ENCODE assay signal across 15 cellular contexts in the genomic region with DNA sequence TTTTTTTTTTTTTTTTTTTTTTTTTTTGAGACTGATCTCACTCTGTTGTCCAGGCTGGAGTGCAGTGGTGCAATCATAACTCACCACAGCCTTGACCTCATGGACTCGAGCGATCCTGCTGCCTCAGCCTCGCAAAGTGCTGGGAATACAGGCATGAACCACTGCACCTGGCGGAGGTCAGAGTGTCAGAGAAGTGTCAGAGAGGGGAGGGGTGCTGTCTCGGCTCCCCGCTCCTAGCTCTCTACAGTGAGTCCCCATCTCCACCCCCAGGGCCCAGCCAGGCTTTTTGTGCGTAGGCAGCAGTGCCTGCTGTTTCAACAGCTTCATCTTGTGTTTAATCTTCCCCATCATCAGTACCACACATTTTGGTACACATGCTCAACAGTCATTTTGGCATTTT. TPM values are rescaled to one million over a fixed set of nuclear protein-coding genes. Genes with fewer than 3 reads are reported as not detected.
A peak's percentile ranks its signal among the peaks of the same experiment; 100 is the strongest.
DNase-seq lines count a peak whose midpoint lies in the region; ATAC-seq, FAIRE-seq and TF ChIP-seq lines count a peak whose summit lies in the region.
"Had no signal": no experiment of that assay in that cellular context is flagged by ENCODE, and none has a peak within 500 bp of the region (broad histone marks: within the 10 kb centered on the region; RNA-seq: fewer than 3 reads in every experiment).

No MANE protein-coding gene starts in this region.

- H2BK12ac ChIP-seq in H1 (ENCODE audit: low read depth, low read length), result peak overlapping the region; percentile 94

- ATAC-seq in heart left ventricle, result no peak

- H3K14ac ChIP-seq in H1 (ENCODE audit: insufficient read length), result no peak overlapping the region

- H2BK120ac ChIP-seq in H1 (replicated peaks; ENCODE audit: low read depth, low read length), result no peak overlapping the region

- no peak for DNase-seq in H1 (ENCODE audit: low read depth in 1 of 2, low spot score in 2 of 2)
- DNase-seq in posterior cingulate gyrus, result peak in 6 of 10 donors; percentile 49 to 94 (median 70)
- no peak for DNase-seq in heart left ventricle
- DNase-seq in NCI-H1694 (lab: John Stamatoyannopoulos, UW), result no peak
- DNase-seq in NCI-H1048 (lab: John Stamatoyannopoulos, UW), result no peak
- no peak for DNase-seq in NCI-H2171 (lab: John Stamatoyannopoulos, UW)
- DNase-seq: CD8-positive, alpha-beta memory T cell; GF-D8; H9; NCI-H1105; NCI-H187; NCI-H446 had no signal

- H2AFZ ChIP-seq in OCI-LY3 (ENCODE audit: low read depth, low read length) (no peak overlapping the region), H1 (ENCODE audit: low read length) (no peak overlapping the region)

- TF ChIP-seq RAD21 in H1 (IDR thresholded peaks at IDR 0.05 in 1 of 2, conservative IDR thresholded peaks at IDR 0.05 in 1 of 2; ENCODE audit: low read depth in 2 of 2, low read length in 2 of 2), result no peak

- WGBS in H1 (ENCODE audit: extremely low coverage in 1 of 2, insufficient coverage in 1 of 2, insufficient read length in 1 of 2, insufficient replicate concordance in 2 of 2, low coverage in 1 of 2, low lambda C conversion rate in 2 of 2, missing lambda C conversion rate in 1 of 2), 2 experiments, result 99% methylated on average over 7 of the region's 7 CpGs; no CpG with 5 or more reads in 1 of the 2 experiments
- WGBS in heart left ventricle, 4 donors, result 66 to 93% (median 91%) methylated on average over 4 to 7 of the region's 7 CpGs

- H4K91ac ChIP-seq in H1 (replicated peaks; ENCODE audit: insufficient read length, low read length), result peak overlapping the region; percentile 61

- no peak overlapping the region for H3K23ac ChIP-seq in H1 (ENCODE audit: insufficient read length)

- H3K4me1 ChIP-seq in OCI-LY3 (ENCODE audit: low read length) (peaks cover 25% of the 10 kb centered on the region), H1 (replicated peaks in 1 of 4; ENCODE audit: control insufficient read depth in 3 of 4, insufficient read depth in 4 of 4, low read length in 3 of 4) (peaks cover 14 to 24% (median 17%) of the 10 kb centered on the region in 4 experiments), heart left ventricle (peaks cover 0 to 38% (median 5%) of the 10 kb centered on the region in 12 donors)

- H2BK5ac ChIP-seq in H1 (ENCODE audit: low read depth, low read length), result peak overlapping the region; percentile 35; the same call in 1 of the 2 replicates

- H3K27ac ChIP-seq in C4-2B (peak overlapping the region; percentile 95), OCI-LY3 (ENCODE audit: low read length) (0 out of 2 replicates have a peak overlapping the region, but pooled peaks have one; percentile 24), H1 (ENCODE audit: low read depth, low read length) (no peak overlapping the region), heart left ventricle (peak overlapping the region in 1 of 12 donors; percentile 71)

- CTCF ChIA-PET in H1 (lab: Charles Lee; ENCODE audit: partially characterized antibody), result interaction anchor here (0.6 to 6.2 kb wide), 2 partner anchors 7 to 32 kb away, joined by 4 to 48 read pairs; no protein-coding TSS in a partner anchor

- H4K20me1 ChIP-seq in OCI-LY3 (ENCODE audit: insufficient read depth, low read length) (no peaks in the 10 kb centered on the region), H1 (replicated peaks in 1 of 2; ENCODE audit: control insufficient read depth in 1 of 2, insufficient read depth in 2 of 2, low read length in 2 of 2) (no peaks in the 10 kb centered on the region)

- TF ChIP-seq POLR2A in H1 (IDR thresholded peaks at IDR 0.05; ENCODE audit: control extremely low read depth in 1 of 2, low read depth in 2 of 2, low read length in 2 of 2) (no peak), heart left ventricle (IDR thresholded peaks at IDR 0.05) (no peak)

- peaks cover 2% of the 10 kb centered on the region for H3K23me2 ChIP-seq in H1 (ENCODE audit: low read depth, low read length)

- no peak overlapping the region for H3K9ac ChIP-seq in OCI-LY3 (ENCODE audit: low read length)
- no peak overlapping the region for H3K9ac ChIP-seq in H1 (replicated peaks in 1 of 4; ENCODE audit: extremely low read depth in 1 of 4, low read depth in 3 of 4, low read length in 3 of 4)

- H3K79me1 ChIP-seq in H1 (ENCODE audit: low read depth, low read length), result no peaks in the 10 kb centered on the region

- H3K4me2 ChIP-seq in OCI-LY3 (ENCODE audit: low read length), result no peak overlapping the region
- no peak overlapping the region for H3K4me2 ChIP-seq in H1 (ENCODE audit: insufficient read depth in 1 of 2, low read depth in 2 of 2, low read length in 2 of 2)

- H3K27me3 ChIP-seq in OCI-LY3 (ENCODE audit: low read depth, low read length) (no peaks in the 10 kb centered on the region), H1 (replicated peaks in 1 of 4; ENCODE audit: control insufficient read depth in 3 of 4, extremely low read depth in 1 of 4, insufficient read depth in 3 of 4, low read length in 3 of 4) (no peaks in the 10 kb centered on the region), heart left ventricle (no peaks in the 10 kb centered on the region)

- H3K4ac ChIP-seq in H1 (replicated peaks; ENCODE audit: insufficient read length, low read depth, low read length), result peak overlapping the region; percentile 7

- no peak for TF ChIP-seq CTCF in C4-2B (conservative IDR thresholded peaks at IDR 0.05)
- no peak for TF ChIP-seq CTCF in OCI-LY3 (IDR thresholded peaks at IDR 0.05; ENCODE audit: low read depth, low read length)
- TF ChIP-seq CTCF in H1 (IDR thresholded peaks at IDR 0.05; ENCODE audit: control extremely low read depth in 1 of 3, insufficient read depth in 1 of 3, low read depth in 1 of 3, low read length in 3 of 3), result no peak
- TF ChIP-seq CTCF in heart left ventricle (IDR thresholded peaks at IDR 0.05), result no peak

- intact Hi-C loops in posterior cingulate gyrus (cut with DNase I), result no loop called here
- intact Hi-C loops in heart left ventricle (cut with DNase I), result no loop called here

- H3K79me2 ChIP-seq in OCI-LY3 (ENCODE audit: low read length) (no peaks in the 10 kb centered on the region), H1 (ENCODE audit: control insufficient read depth in 1 of 2, insufficient read depth in 2 of 2, low read length in 2 of 2) (no peaks in the 10 kb centered on the region)

- H4K5ac ChIP-seq in H1 (ENCODE audit: insufficient read length, low read depth, low read length), result no peak overlapping the region

- H4K8ac ChIP-seq in H1 (ENCODE audit: extremely low read depth, insufficient read depth, low read length), result no peak overlapping the region

- peak overlapping the region; percentile 95 for H2BK20ac ChIP-seq in H1 (ENCODE audit: low read length)

- no peak overlapping the region for H3K56ac ChIP-seq in H1 (replicated peaks; ENCODE audit: insufficient read length, low read depth, low read length)

- H3K4me3 ChIP-seq in OCI-LY3 (ENCODE audit: low read length) (no peak overlapping the region), H1 (ENCODE audit: extremely low read depth in 1 of 4, insufficient read depth in 2 of 4, low read depth in 3 of 4, low read length in 4 of 4) (no peak overlapping the region), heart left ventricle (no peak overlapping the region)

- peak overlapping the region; percentile 92; the same call in 1 of the 2 replicates for H2BK15ac ChIP-seq in H1 (ENCODE audit: low read length)

- FAIRE-seq in H1 (lab: Jason Lieb, UNC), result no peak
- FAIRE-seq: HTR-8/SVneo had no signal

- no peak overlapping the region for H2AK5ac ChIP-seq in H1 (ENCODE audit: low read depth, low read length)

- no peak for TF ChIP-seq EP300 in H1 (IDR thresholded peaks at IDR 0.05; ENCODE audit: borderline replicate concordance in 1 of 2, low read depth in 2 of 2, low read length in 2 of 2)

- H3K9me3 ChIP-seq in OCI-LY3 (ENCODE audit: insufficient read depth, low read length) (no peaks in the 10 kb centered on the region), H1 (ENCODE audit: insufficient read depth in 2 of 2, low read depth in 1 of 2, low read length in 1 of 2) (no peaks in the 10 kb centered on the region), heart left ventricle (no peaks in the 10 kb centered on the region)

- no peak overlapping the region; the same call in none of the 2 replicates for H3K18ac ChIP-seq in H1 (ENCODE audit: extremely low read depth, low read length)

- H3K36me3 ChIP-seq in OCI-LY3 (replicated peaks; ENCODE audit: low read depth, low read length), result no peaks in the 10 kb centered on the region
- H3K36me3 ChIP-seq in H1 (ENCODE audit: control insufficient read depth in 2 of 4, insufficient read depth in 4 of 4, low read length in 3 of 4), result no peaks in the 10 kb centered on the region
- H3K36me3 ChIP-seq in heart left ventricle, result no peaks in the 10 kb centered on the region

- POLR2A ChIA-PET in H1 (lab: Charles Lee; ENCODE audit: partially characterized antibody), result interaction anchor here (1.9 to 4.7 kb wide), 2 partner anchors 11 to 54 kb away, joined by 6 to 13 read pairs; a partner anchor contains a TSS

TF ChIP-seq in H1, 55 proteins besides CTCF, POLR2A, EP300 and RAD21 (continues in another document):
- no peak for TF ChIP-seq CEBPB (IDR thresholded peaks at IDR 0.05; ENCODE audit: low read depth, low read length)

RNA-seq across cellular contexts. Expression of a gene that starts 38.3 kb away (rescaled TPM):
- 36.3 and 37.5 TPM in 2 replicates for total RNA-seq in H1 (2021; fragmentation: NEBNext Ultra II Directional; extraction: Animal tissue kit (Norgen Biotek cat#: 25700))
- 7.1 and 9.1 TPM in 2 replicates for polyA plus RNA-seq in H1 (2011; rRNA removed)
- polyA plus RNA-seq in H1 (2011; cell fraction: cytosol; rRNA removed), result 17.6 TPM
- polyA plus RNA-seq in H1 (2011; cell fraction: nucleus; rRNA removed), result 3.8 TPM
- polyA plus RNA-seq in H1 (2012, experiment 1 of 2), result 25.3 to 33.0 TPM (median 26.8 TPM) in 4 replicates
- 11.2 TPM for polyA plus RNA-seq in H1 (2012, experiment 2 of 2)
- 17.0 TPM for polyA plus RNA-seq in H1 (2013, experiment 1 of 2)
- 19.3 TPM for polyA plus RNA-seq in H1 (2013, experiment 2 of 2)
- polyA minus RNA-seq in H1 (2011; rRNA and poly(A)+ RNA removed), result 20.4 and 39.0 TPM in 2 replicates
- polyA minus RNA-seq in H1 (2011; cell fraction: cytosol; rRNA and poly(A)+ RNA removed), result 10.9 TPM
- polyA minus RNA-seq in H1 (2011; cell fraction: nucleus; rRNA and poly(A)+ RNA removed), result 16.4 TPM
- total RNA-seq in heart left ventricle, result 100 to 1,000 TPM in 2 of 9 donors, 10 to 100 TPM in 7; 36.9 to 113 (median 88.0) TPM
- 10 to 100 TPM; 33.9 to 62.4 TPM for polyA plus RNA-seq in heart left ventricle

RNA-seq across cellular contexts. Expression of a gene that starts 54.2 kb away (rescaled TPM):
- 31.0 and 33.7 TPM in 2 replicates for total RNA-seq in H1 (2021; fragmentation: NEBNext Ultra II Directional; extraction: Animal tissue kit (Norgen Biotek cat#: 25700))
- polyA plus RNA-seq in H1 (2011; rRNA removed) (14.7 and 18.8 TPM in 2 replicates), heart left ventricle (1 to 10 TPM; 2.2 to 8.1 TPM)
- polyA plus RNA-seq in H1 (2011; cell fraction: cytosol; rRNA removed), result 14.9 TPM
- 15.7 TPM for polyA plus RNA-seq in H1 (2011; cell fraction: nucleus; rRNA removed)
- 10.8 to 15.6 TPM (median 13.3 TPM) in 4 replicates for polyA plus RNA-seq in H1 (2012, experiment 1 of 2)
- polyA plus RNA-seq in H1 (2012, experiment 2 of 2), result 1.5 TPM
- 17.5 TPM for polyA plus RNA-seq in H1 (2013, experiment 1 of 2)
- polyA plus RNA-seq in H1 (2013, experiment 2 of 2), result 17.6 TPM
- 40.7 and 50.8 TPM in 2 replicates for polyA minus RNA-seq in H1 (2011; rRNA and poly(A)+ RNA removed)
- polyA minus RNA-seq in H1 (2011; cell fraction: cytosol; rRNA and poly(A)+ RNA removed), result 17.9 TPM
- 27.6 TPM for polyA minus RNA-seq in H1 (2011; cell fraction: nucleus; rRNA and poly(A)+ RNA removed)
- total RNA-seq in heart left ventricle, result 10 to 100 TPM in 3 of 9 donors, 1 to 10 TPM in 6; 6.7 to 15.7 (median 8.6) TPM

Comparison
In these comparisons a context has a peak if more than half of its experiments do, and no peak if none do; other contexts are left out.
1. DNase-seq: peak in posterior cingulate gyrus (6 of 10); none in H1 (0 of 2), heart left ventricle (0 of 5), NCI-H1694 (single experiment), NCI-H1048 (single experiment) and NCI-H2171 (single experiment).